Comparison of ENCODE assay signal across 3 cellular contexts in the genomic region with DNA sequence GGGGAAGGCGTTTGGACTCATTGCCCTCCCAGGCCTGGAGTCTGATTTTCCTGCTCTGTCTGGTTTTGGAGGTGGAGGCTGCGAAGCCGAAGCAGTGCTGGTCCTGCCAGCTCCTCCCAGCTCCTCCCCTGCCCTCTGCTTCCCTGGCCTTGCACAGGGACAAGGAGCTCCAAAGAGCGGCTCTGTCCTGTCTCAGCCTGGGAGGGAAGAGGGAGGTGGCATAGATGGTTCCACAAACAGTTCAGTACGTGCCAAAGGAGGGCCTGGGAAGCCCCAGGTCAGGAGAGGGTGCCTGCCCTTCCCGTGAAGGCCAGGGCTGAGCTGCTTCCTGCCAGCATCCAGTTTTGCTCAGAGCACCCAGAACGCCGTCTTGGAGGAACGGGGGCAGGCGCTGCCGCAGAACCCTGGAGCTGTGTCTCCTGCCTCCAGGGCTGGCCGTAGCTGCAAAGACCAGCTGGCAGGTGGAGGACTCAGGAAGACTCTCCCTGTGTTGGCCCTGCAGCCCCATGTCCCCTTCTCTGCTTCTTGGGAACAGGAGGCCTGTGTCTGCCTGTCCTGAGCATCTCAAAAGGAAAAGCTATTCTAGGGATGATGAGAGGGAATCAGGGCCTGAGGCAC. TPM values are rescaled to one million over a fixed set of nuclear protein-coding genes. Genes with fewer than 3 reads are reported as not detected.
"Had no signal": no experiment of that assay in that cellular context is flagged by ENCODE, and none has a peak within 500 bp of the region (broad histone marks: within the 10 kb centered on the region; RNA-seq: fewer than 3 reads in every experiment).

No MANE protein-coding gene starts in this region.

RNA-seq across cellular contexts. Expression of a gene that starts 23.2 kb away (rescaled TPM):
- total RNA-seq: left ventricle myocardium inferior had no signal
- polyA plus RNA-seq: keratinocyte; naive thymus-derived CD8-positive, alpha-beta T cell had no signal
